Comparison of ENCODE assay signal across 8 cellular contexts in genomic region chr2:68121873-68122679, GRCh38. TPM values are rescaled to one million over a fixed set of nuclear protein-coding genes. Genes with fewer than 3 reads are reported as not detected.
DNase-seq lines count a peak whose midpoint lies in the region; ATAC-seq and TF ChIP-seq lines count a peak whose summit lies in the region.

No MANE protein-coding gene starts in this region.

- no peak overlapping the region for H3K27ac Mint-ChIP-seq in activated naive CD4-positive, alpha-beta T cell treated with anti-CD3 and anti-CD28 coated beads, Interleukin-2, amount 10 ng/mL, durations not matched to agents 7 days and 5 days
- no peak overlapping the region for H3K27ac Mint-ChIP-seq in type B pancreatic cell

- H3K27me3 Mint-ChIP-seq in activated naive CD4-positive, alpha-beta T cell treated with anti-CD3 and anti-CD28 coated beads, Interleukin-2, amount 10 ng/mL, durations not matched to agents 7 days and 5 days, result peaks cover 4% of the 10 kb centered on the region
- no peaks in the 10 kb centered on the region for H3K27me3 Mint-ChIP-seq in type B pancreatic cell

- no peak overlapping the region for H3K27ac ChIP-seq in SJCRH30

- no peaks in the 10 kb centered on the region for H3K36me3 ChIP-seq in SJCRH30

- CTCF ChIA-PET in activated naive CD4-positive, alpha-beta T cell treated with anti-CD3 and anti-CD28 coated beads, Interleukin-2, amount 10 ng/mL, durations not matched to agents 7 days and 5 days (lab: Charles Lee), result interaction anchor here (0.8 to 8.5 kb wide), 34 partner anchors 8 to 320 kb away, joined by 3 to 82 read pairs (median 4); partner anchors contain the start of gene PPP3R1

- DNase-seq in DMS79 (lab: John Stamatoyannopoulos, UW), result peak; percentile 44
- peak; percentile 65 to 78 for DNase-seq in Kasumi-1 (lab: John Stamatoyannopoulos, UW)
- DNase-seq in SJCRH30, result peak; percentile 87 to 95
- peak; percentile 84 for DNase-seq in activated naive CD4-positive, alpha-beta T cell treated with anti-CD3 and anti-CD28 coated beads, Interleukin-2, amount 10 ng/mL, durations not matched to agents 7 days and 5 days
- peak; percentile 63 for DNase-seq in glomerular endothelial cell (ENCODE audit: extremely low read depth, low read depth, low spot score)
- peak; percentile 76 for DNase-seq in pons (ENCODE audit: low spot score)
- peak; percentile 87 for DNase-seq in type B pancreatic cell (ENCODE audit: extremely low spot score, unreplicated experiment)

- peaks cover 2% of the 10 kb centered on the region for H3K4me1 Mint-ChIP-seq in activated naive CD4-positive, alpha-beta T cell treated with anti-CD3 and anti-CD28 coated beads, Interleukin-2, amount 10 ng/mL, durations not matched to agents 7 days and 5 days
- H3K4me1 Mint-ChIP-seq in type B pancreatic cell (ENCODE audit: unreplicated experiment), result peaks cover 20% of the 10 kb centered on the region

- H3K4me3 Mint-ChIP-seq in activated naive CD4-positive, alpha-beta T cell treated with anti-CD3 and anti-CD28 coated beads, Interleukin-2, amount 10 ng/mL, durations not matched to agents 7 days and 5 days, result no peak overlapping the region
- peak overlapping the region; percentile 61 for H3K4me3 Mint-ChIP-seq in type B pancreatic cell

- ATAC-seq in HG02610 (IDR thresholded peaks at IDR 0.05; ENCODE audit: unreplicated experiment), result no peak

- no peaks in the 10 kb centered on the region for H3K4me1 ChIP-seq in SJCRH30

- no peaks in the 10 kb centered on the region for H3K27me3 ChIP-seq in SJCRH30

- H3K9me3 Mint-ChIP-seq in activated naive CD4-positive, alpha-beta T cell treated with anti-CD3 and anti-CD28 coated beads, Interleukin-2, amount 10 ng/mL, durations not matched to agents 7 days and 5 days, result no peaks in the 10 kb centered on the region
- H3K9me3 Mint-ChIP-seq in type B pancreatic cell, result no peaks in the 10 kb centered on the region

- H3K9me3 ChIP-seq in SJCRH30 (replicated peaks), result no peaks in the 10 kb centered on the region

- peak overlapping the region; percentile 12 for H3K4me3 ChIP-seq in SJCRH30

- H3K36me3 Mint-ChIP-seq in activated naive CD4-positive, alpha-beta T cell treated with anti-CD3 and anti-CD28 coated beads, Interleukin-2, amount 10 ng/mL, durations not matched to agents 7 days and 5 days, result no peaks in the 10 kb centered on the region
- no peaks in the 10 kb centered on the region for H3K36me3 Mint-ChIP-seq in type B pancreatic cell

- peak; percentile 98 for TF ChIP-seq CTCF in type B pancreatic cell (conservative IDR thresholded peaks at IDR 0.05)

RNA-seq across cellular contexts. Expression of gene PNO1, which starts 35.6 kb away (rescaled TPM):
- total RNA-seq in SJCRH30 (2014; rRNA removed; shearing (Covaris generic)), result 48.8 and 50.3 TPM in 2 replicates
- total RNA-seq in glomerular endothelial cell, result 15.7 and 25.9 TPM in 2 replicates
- 13.5 and 14.8 TPM in 2 replicates for total RNA-seq in type B pancreatic cell (ENCODE audit: low replicate concordance)

RNA-seq across cellular contexts. Expression of gene C1D, which starts 59.3 kb away (rescaled TPM):
- total RNA-seq in SJCRH30 (2014; rRNA removed; shearing (Covaris generic)), result 30.7 and 36.1 TPM in 2 replicates
- 11.8 and 27.0 TPM in 2 replicates for total RNA-seq in glomerular endothelial cell
- total RNA-seq in type B pancreatic cell (ENCODE audit: low replicate concordance), result 19.6 and 26.7 TPM in 2 replicates
